In the genomic region with DNA sequence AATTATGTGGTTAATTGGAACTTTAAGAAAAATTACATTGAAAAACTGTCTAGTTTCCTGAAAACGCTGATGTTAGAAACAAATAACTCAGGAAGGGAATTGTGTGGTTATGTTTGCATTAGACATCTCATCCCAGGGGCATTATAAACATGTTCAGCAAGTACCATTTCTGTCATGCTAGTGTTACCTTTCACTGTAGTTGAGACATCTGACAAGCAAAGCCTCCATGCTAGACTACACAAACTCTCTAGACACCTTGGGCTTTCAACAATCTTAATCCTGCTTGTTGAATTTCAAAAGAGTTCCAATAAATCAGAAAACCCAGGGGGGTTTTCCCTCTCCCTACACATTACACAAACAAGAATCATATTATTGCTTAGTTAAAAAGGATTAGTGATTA, we compare ENCODE assay signal across 23 cellular contexts.
DNase-seq lines count a peak whose midpoint lies in the region; ATAC-seq and TF ChIP-seq lines count a peak whose summit lies in the region.
"Had no signal": no experiment of that assay in that cellular context is flagged by ENCODE, and none has a peak within 500 bp of the region (broad histone marks: within the 10 kb centered on the region; RNA-seq: fewer than 3 reads in every experiment).

No MANE protein-coding gene starts in this region.

- no peak for ATAC-seq in HCT116
- ATAC-seq in mucosa of descending colon = no peak
- ATAC-seq: GM12878, SK-N-SH treated with all-trans-retinoic acid at 6 μM for 48 hours had no signal

- POLR2A ChIA-PET in HCT116 (lab: Charles Lee) = no interaction called here

- no peak overlapping the region for H3K4me3 ChIP-seq in HCT116 (replicated peaks in 1 of 2; ENCODE audit: low read depth in 1 of 2, low read length in 2 of 2)
- H3K4me3 ChIP-seq in mucosa of descending colon = no peak overlapping the region
- no peak overlapping the region for H3K4me3 ChIP-seq in uterus
- H3K4me3 ChIP-seq: GM12878, HAP-1, PC-9 had no signal

- TF ChIP-seq POLR2A in HCT116 (IDR thresholded peaks at IDR 0.05; ENCODE audit: borderline replicate concordance, extremely low read depth, insufficient read depth, insufficient read length) (no peak), uterus (IDR thresholded peaks at IDR 0.05) (no peak)

- DNase-seq in NCI-H510A treated with DMSO at 0.1 percent for 48 hours (lab: John Stamatoyannopoulos, UW) = peak; percentile 7
- DNase-seq in NCI-H510A (lab: John Stamatoyannopoulos, UW) = no peak
- DNase-seq in HCT116 (ENCODE audit: low read depth, low spot score) = no peak
- peak; percentile 85 for DNase-seq in NCI-H460 (ENCODE audit: extremely low read depth, low read depth)
- peak; percentile 14 for DNase-seq in left kidney (ENCODE audit: low read depth, low spot score)
- DNase-seq in mucosa of descending colon = no peak
- DNase-seq in uterus = no peak
- DNase-seq in NCI-H2029 treated with DMSO at 0.1 percent for 48 hours (lab: John Stamatoyannopoulos, UW) = no peak
- DNase-seq: 8988T; BE2C; CD4-positive, CD25-positive, alpha-beta regulatory T cell; COR-L47; DMS 273 treated with DMSO at 0.1 percent for 48 hours; EL; KG1; NCI-H187; NCI-H526 treated with DMSO at 0.1 percent for 48 hours; PC-9; SIG-M5 had no signal

- H3K4me1 ChIP-seq in HCT116 (ENCODE audit: control insufficient read depth in 1 of 2, insufficient read depth in 2 of 2, low read length in 2 of 2) = no peaks in the 10 kb centered on the region
- H3K4me1 ChIP-seq in mucosa of descending colon (ENCODE audit: low read depth) = no peaks in the 10 kb centered on the region
- H3K4me1 ChIP-seq in uterus = no peaks in the 10 kb centered on the region
- H3K4me1 ChIP-seq: BE2C had no signal

- no peak overlapping the region for H3K27ac ChIP-seq in HCT116 (ENCODE audit: low read depth, low read length)
- no peak overlapping the region for H3K27ac ChIP-seq in uterus
- H3K27ac ChIP-seq: PC-9, RWPE1 had no signal

- H3K36me3 ChIP-seq in HCT116 (ENCODE audit: control insufficient read depth in 1 of 2, insufficient read depth in 2 of 2, low read length in 2 of 2) (no peaks in the 10 kb centered on the region), mucosa of descending colon (ENCODE audit: low read depth) (no peaks in the 10 kb centered on the region), uterus (no peaks in the 10 kb centered on the region)
- H3K36me3 ChIP-seq: BE2C, HAP-1 had no signal

- RAD21 ChIA-PET in HCT116 (lab: Charles Lee; ENCODE audit: low non-redundant PET in 1 of 2, low total read pairs in 2 of 2, uncharacterized antibody in 2 of 2, unreplicated experiment in 2 of 2) = no interaction called here

- no peak overlapping the region for H3K4me2 ChIP-seq in HCT116 (ENCODE audit: low read length)
- H3K4me2 ChIP-seq: PC-9 had no signal

- no peaks in the 10 kb centered on the region for H3K9me2 ChIP-seq in HCT116 (ENCODE audit: insufficient read depth)

- H3K9me3 ChIP-seq in HCT116 (ENCODE audit: control insufficient read depth in 1 of 2, insufficient read depth in 1 of 2, low read depth in 1 of 2, low read length in 2 of 2) (no peaks in the 10 kb centered on the region), mucosa of descending colon (no peaks in the 10 kb centered on the region), uterus (no peaks in the 10 kb centered on the region)
- H3K9me3 ChIP-seq: BE2C, HAP-1 had no signal

- TF ChIP-seq CTCF in HCT116 (IDR thresholded peaks at IDR 0.05 in 2 of 3, conservative IDR thresholded peaks at IDR 0.05 in 1 of 3; ENCODE audit: borderline replicate concordance in 1 of 3, insufficient read depth in 1 of 3, low read depth in 2 of 3, low read length in 2 of 3) (no peak), mucosa of descending colon (IDR thresholded peaks at IDR 0.05) (no peak), uterus (IDR thresholded peaks at IDR 0.05) (no peak)

- no TSS peak for BruUV-seq in HCT116 (replicated peaks; lab: Mats Ljungman, UMichigan)

- CTCF ChIA-PET in HCT116 (lab: Charles Lee) = no interaction called here

- no peak overlapping the region for H3K9ac ChIP-seq in HCT116 (ENCODE audit: low read length)

- intact Hi-C loops in HCT116 (cut with micrococcal nuclease) (no loop called here), mucosa of descending colon (cut with DNase I, micrococcal nuclease) (no loop called here), uterus (cut with DNase I; ENCODE audit: low total_unique reads) (no loop called here)

- no peak for TF ChIP-seq RAD21 in HCT116 (IDR thresholded peaks at IDR 0.05; ENCODE audit: low read depth)

- no peaks in the 10 kb centered on the region for H3K27me3 ChIP-seq in HCT116 (ENCODE audit: insufficient read depth, low read length)
- H3K27me3 ChIP-seq in uterus = no peaks in the 10 kb centered on the region
- H3K27me3 ChIP-seq: BE2C had no signal

- peak overlapping the region; percentile 5 for H2AFZ ChIP-seq in HCT116 (ENCODE audit: low read depth, low read length, poor library complexity, severe bottlenecking)
- H2AFZ ChIP-seq: PC-9 had no signal

- no peaks in the 10 kb centered on the region for H4K20me1 ChIP-seq in HCT116 (ENCODE audit: insufficient read depth)

- H3K79me2 ChIP-seq in HCT116 (ENCODE audit: insufficient read depth, low read length) = no peaks in the 10 kb centered on the region

TF ChIP-seq in HCT116, 20 proteins besides CTCF, POLR2A, EP300 and RAD21:
- TF ChIP-seq ZFX (IDR thresholded peaks at IDR 0.05) = no peak
- TF ChIP-seq CBX3 (IDR thresholded peaks at IDR 0.05; ENCODE audit: low read depth) = no peak
- TF ChIP-seq CEBPB (IDR thresholded peaks at IDR 0.05; ENCODE audit: low read depth) = no peak
- no peak for TF ChIP-seq EZH2 (IDR thresholded peaks at IDR 0.05)
- no peak for TF ChIP-seq ZNF274 (IDR thresholded peaks at IDR 0.05; ENCODE audit: low read depth, low read length)
- TF ChIP-seq YY1 (IDR thresholded peaks at IDR 0.05; ENCODE audit: extremely low read depth, insufficient replicate concordance, low read depth, low read length) = no peak
- no peak for TF ChIP-seq SP1 (IDR thresholded peaks at IDR 0.05; ENCODE audit: low read depth)

Comparison
In these comparisons a context has a peak if more than half of its experiments do, and no peak if none do; other contexts are left out.
1. DNase-seq: peak in NCI-H510A treated with DMSO at 0.1 percent for 48 hours (single experiment), NCI-H460 (single experiment) and left kidney (single experiment); none in NCI-H510A (single experiment), HCT116 (single experiment), mucosa of descending colon (0 of 3), uterus (0 of 2) and NCI-H2029 treated with DMSO at 0.1 percent for 48 hours (single experiment).